Comparison of ENCODE assay signal across 21 cellular contexts in genomic region chr5:10860645-10861455, GRCh38.
DNase-seq lines count a peak whose midpoint lies in the region; ATAC-seq and TF ChIP-seq lines count a peak whose summit lies in the region.
"Had no signal": no experiment of that assay in that cellular context is flagged by ENCODE, and none has a peak within 500 bp of the region (broad histone marks: within the 10 kb centered on the region; RNA-seq: fewer than 3 reads in every experiment).

No MANE protein-coding gene starts in this region.

- 85 to 87% methylated on average over 4 of the region's 4 CpGs for WGBS in testis, 2 donors

- H3K27me3 ChIP-seq in testis, result no peaks in the 10 kb centered on the region

- no peak for ATAC-seq in HG02885 (IDR thresholded peaks at IDR 0.05; ENCODE audit: poor library complexity, unreplicated experiment)
- ATAC-seq: left lung, T-helper 17 cell had no signal

- peaks cover 5% of the 10 kb centered on the region for H3K4me1 ChIP-seq in testis
- H3K4me1 ChIP-seq: prostate gland had no signal

- no peaks in the 10 kb centered on the region for H3K9me3 ChIP-seq in testis
- H3K9me3 ChIP-seq: left lung, prostate gland had no signal

- TF ChIP-seq CTCF in fibroblast of mammary gland (conservative IDR thresholded peaks at IDR 0.05; ENCODE audit: control insufficient read depth, insufficient read depth, low read depth, low read length) (no peak), testis (IDR thresholded peaks at IDR 0.05) (no peak)

- DNase-seq in GM03348 (ENCODE audit: low spot score), result peak; percentile 30
- peak; percentile 77 for DNase-seq in RPMI7951 (ENCODE audit: low read depth)
- peak; percentile 43 for DNase-seq in fibroblast of mammary gland (ENCODE audit: low read depth)
- peak; percentile 13 for DNase-seq in stromal cell of bone marrow (ENCODE audit: low read depth)
- no peak for DNase-seq in NCI-H524 treated with DMSO at 0.1 percent for 48 hours (lab: John Stamatoyannopoulos, UW)
- DNase-seq in activated CD4-positive, alpha-beta T cell treated with anti-CD3 and anti-CD28 coated beads, Interleukin-2, amount 50 U/mL, for 4 hours, result no peak
- DNase-seq in testis, result no peak
- DNase-seq: activated naive CD4-positive, alpha-beta T cell treated with anti-CD3 and anti-CD28 coated beads for 36 hours; activated T-cell treated with anti-CD3 and anti-CD28 coated beads, Interleukin-2, amount 50 U/mL, for 24 hours; dermis blood vessel endothelial cell; left lung; NCI-H1417 treated with DMSO at 0.1 percent for 48 hours; NCI-H2171; NCI-H69; OCI-M1; stimulated activated CD4-positive, alpha-beta T cell treated with anti-CD3 and anti-CD28 coated beads, Interleukin-4, amount 100 ng/mL, for 24 hours; T-helper 17 cell; WERI-Rb-1 had no signal

- H3K27ac ChIP-seq in testis, result no peak overlapping the region
- H3K27ac ChIP-seq: left lung, prostate gland, WERI-Rb-1 had no signal

- intact Hi-C loops in testis (cut with DNase I; ENCODE audit: low total_unique reads), result no loop called here

- no peaks in the 10 kb centered on the region for H3K36me3 ChIP-seq in testis (ENCODE audit: low read depth, missing control alignments)
- H3K36me3 ChIP-seq: left lung, prostate gland, WERI-Rb-1 had no signal

- H3K4me3 ChIP-seq in fibroblast of mammary gland (ENCODE audit: control insufficient read depth, low read depth, low read length) (no peak overlapping the region), testis (no peak overlapping the region)
- H3K4me3 ChIP-seq: left lung, prostate gland, smooth muscle cell had no signal

- TF ChIP-seq POLR2A in testis (IDR thresholded peaks at IDR 0.05), result no peak

Comparison
In these comparisons a context has a peak if more than half of its experiments do, and no peak if none do; other contexts are left out.
1. DNase-seq: peak in GM03348 (single experiment), RPMI7951 (single experiment), fibroblast of mammary gland (single experiment) and stromal cell of bone marrow (single experiment); none in NCI-H524 treated with DMSO at 0.1 percent for 48 hours (single experiment), activated CD4-positive, alpha-beta T cell treated with anti-CD3 and anti-CD28 coated beads, Interleukin-2, amount 50 U/mL, for 4 hours (0 of 2) and testis (single experiment).